Comparison of ENCODE assay signal across 9 cellular contexts in genomic region chr14:75543258-75543657, GRCh38. TPM values are rescaled to one million over a fixed set of nuclear protein-coding genes. Genes with fewer than 3 reads are reported as not detected.
DNase-seq lines count a peak whose midpoint lies in the region; ATAC-seq lines count a peak whose summit lies in the region.
"Had no signal": no experiment of that assay in that cellular context is flagged by ENCODE, and none has a peak within 500 bp of the region (broad histone marks: within the 10 kb centered on the region; RNA-seq: fewer than 3 reads in every experiment).

No MANE protein-coding gene starts in this region.

- peak; percentile 12 to 30 for ATAC-seq in activated CD4-positive, CD25-positive, alpha-beta regulatory T cell treated with anti-CD3 and anti-CD28 coated beads, Interleukin-2, amount 50 U/mL, for 24 hours
- peak; percentile 5 for ATAC-seq in effector memory CD8-positive, alpha-beta T cell (replicated peaks)
- no peak for ATAC-seq in stimulated activated memory B cell treated with anti-CD40 and anti-IgM and Interleukin-4, amounts not matched to agents 10 μg/mL and 1 μg/mL and 100 μg/mL, for 72 hours
- no peak for ATAC-seq in GM19395 (IDR thresholded peaks at IDR 0.05; ENCODE audit: unreplicated experiment)

- DNase-seq in activated CD4-positive, CD25-positive, alpha-beta regulatory T cell treated with anti-CD3 and anti-CD28 coated beads, Interleukin-2, amount 50 U/mL, for 72 hours = no peak
- DNase-seq in Jurkat, Clone E6-1 (ENCODE audit: low read depth, low spot score) = peak; percentile 55
- DNase-seq in effector memory CD8-positive, alpha-beta T cell = no peak
- DNase-seq in NCI-H1417 (lab: John Stamatoyannopoulos, UW) (no peak), kidney tubule cell (ENCODE audit: low spot score) (no peak)

- H3K4me3 Mint-ChIP-seq in effector memory CD8-positive, alpha-beta T cell = peak overlapping the region; percentile 77 to 79
- peak overlapping the region; percentile 69 for H3K4me3 Mint-ChIP-seq in stimulated activated memory B cell treated with anti-CD40 and anti-IgM and Interleukin-4, amounts not matched to agents 10 μg/mL and 1 μg/mL and 100 μg/mL, for 72 hours

- no peaks in the 10 kb centered on the region for H3K27me3 Mint-ChIP-seq in effector memory CD8-positive, alpha-beta T cell
- H3K27me3 Mint-ChIP-seq in stimulated activated memory B cell treated with anti-CD40 and anti-IgM and Interleukin-4, amounts not matched to agents 10 μg/mL and 1 μg/mL and 100 μg/mL, for 72 hours = no peaks in the 10 kb centered on the region

- H3K4me1 Mint-ChIP-seq in effector memory CD8-positive, alpha-beta T cell (ENCODE audit: low read depth in 2 of 2) = peaks cover 51 to 72% of the 10 kb centered on the region in 2 donors
- H3K4me1 Mint-ChIP-seq in stimulated activated memory B cell treated with anti-CD40 and anti-IgM and Interleukin-4, amounts not matched to agents 10 μg/mL and 1 μg/mL and 100 μg/mL, for 72 hours = peaks cover 70% of the 10 kb centered on the region

- no peaks in the 10 kb centered on the region for H3K9me3 Mint-ChIP-seq in effector memory CD8-positive, alpha-beta T cell
- no peaks in the 10 kb centered on the region for H3K9me3 Mint-ChIP-seq in stimulated activated memory B cell treated with anti-CD40 and anti-IgM and Interleukin-4, amounts not matched to agents 10 μg/mL and 1 μg/mL and 100 μg/mL, for 72 hours

- peak overlapping the region; percentile 42 for H3K4me3 ChIP-seq in Jurkat, Clone E6-1 (ENCODE audit: low read length)
- H3K4me3 ChIP-seq: SK-N-MC had no signal

- peaks cover 26% of the 10 kb centered on the region for H3K36me3 Mint-ChIP-seq in effector memory CD8-positive, alpha-beta T cell (ENCODE audit: insufficient read depth)
- H3K36me3 Mint-ChIP-seq in stimulated activated memory B cell treated with anti-CD40 and anti-IgM and Interleukin-4, amounts not matched to agents 10 μg/mL and 1 μg/mL and 100 μg/mL, for 72 hours = peaks cover 37% of the 10 kb centered on the region

- H3K27ac Mint-ChIP-seq in effector memory CD8-positive, alpha-beta T cell = peak overlapping the region; percentile 96 to 98
- H3K27ac Mint-ChIP-seq in stimulated activated memory B cell treated with anti-CD40 and anti-IgM and Interleukin-4, amounts not matched to agents 10 μg/mL and 1 μg/mL and 100 μg/mL, for 72 hours = peak overlapping the region; percentile 89

RNA-seq across cellular contexts. Expression of gene BATF, which starts 21.0 kb away (rescaled TPM):
- polyA plus RNA-seq in Jurkat, Clone E6-1 (2012; ENCODE audit: insufficient read depth, insufficient read length) = 29.7 TPM

RNA-seq across cellular contexts. Expression of gene FLVCR2, which starts 35.2 kb away (rescaled TPM):
- polyA plus RNA-seq in Jurkat, Clone E6-1 (2012; ENCODE audit: insufficient read depth, insufficient read length) = not detected

Comparison
In these comparisons a context has a peak if more than half of its experiments do, and no peak if none do; other contexts are left out.
1. ATAC-seq: peak in activated CD4-positive, CD25-positive, alpha-beta regulatory T cell treated with anti-CD3 and anti-CD28 coated beads, Interleukin-2, amount 50 U/mL, for 24 hours (2 of 2) and effector memory CD8-positive, alpha-beta T cell (single experiment); none in stimulated activated memory B cell treated with anti-CD40 and anti-IgM and Interleukin-4, amounts not matched to agents 10 μg/mL and 1 μg/mL and 100 μg/mL, for 72 hours (single experiment) and GM19395 (single experiment).